ENCODE assay signal across 19 cellular contexts in the genomic region with DNA sequence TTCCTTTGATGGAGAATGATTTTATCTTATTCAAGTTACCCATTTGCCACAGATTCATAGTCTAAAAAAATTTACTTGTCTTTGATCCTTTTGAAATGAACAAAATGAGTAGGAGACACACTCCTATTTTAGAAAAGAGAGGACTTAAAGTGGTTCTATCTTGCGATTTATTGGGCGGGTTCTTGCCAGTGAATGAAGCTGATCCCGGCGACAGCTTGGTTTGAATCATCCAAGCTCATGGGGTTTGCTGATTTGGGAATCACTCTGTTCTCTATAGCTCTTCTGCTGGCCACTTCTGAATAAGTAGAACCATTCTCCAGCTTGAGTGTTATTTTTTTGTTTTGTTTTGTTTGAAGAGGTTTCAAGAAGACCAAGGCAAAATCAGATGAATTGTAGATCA.
"Had no signal": no experiment of that assay in that cellular context is flagged by ENCODE, and none has a peak within 500 bp of the region (broad histone marks: within the 10 kb centered on the region; RNA-seq: fewer than 3 reads in every experiment).

No MANE protein-coding gene starts in this region.

- H3K4me1 ChIP-seq: pancreas, right atrium auricular region, spleen, upper lobe of left lung had no signal

- H3K27ac ChIP-seq: neutrophil, pancreas, right atrium auricular region, sigmoid colon, spleen, stomach, upper lobe of left lung had no signal

- H3K27me3 ChIP-seq: dorsolateral prefrontal cortex, neutrophil, pancreas, right atrium auricular region, sigmoid colon, spleen, stomach, tibial artery, upper lobe of left lung had no signal

- ATAC-seq: left lobe of liver; mucosa of descending colon; natural killer cell treated with Interleukin-12 subunit alpha and Interleukin-12 subunit beta and Interleukin-15 and Interleukin-18, amount 100 ng/mL, for 72 hours; pancreas had no signal

- H3K4me3 ChIP-seq: dorsolateral prefrontal cortex, mucosa of descending colon, pancreas, right atrium auricular region, sigmoid colon, spleen, stomach, tibial artery, upper lobe of left lung had no signal

- DNase-seq: effector CD4-positive, alpha-beta T cell; kidney; mesenchymal stem cell; mucosa of descending colon; naive B cell; pancreas; sigmoid colon; spleen; stimulated activated CD4-positive, alpha-beta T cell treated with anti-CD3 and anti-CD28 coated beads, Interleukin-4, amount 100 ng/mL, for 1 hour; stimulated activated CD8-positive, alpha-beta memory T cell treated with anti-CD3 and anti-CD28 coated beads, Interleukin-4, amount 100 ng/mL, for 48 hours; stimulated activated naive CD4-positive, alpha-beta T cell treated with Interleukin-2 at 50 U/mL for 16 hours; stomach; tibial artery; upper lobe of left lung had no signal

- H3K9me3 ChIP-seq: mucosa of descending colon, neutrophil, pancreas, right atrium auricular region, sigmoid colon, spleen, stomach, tibial artery, upper lobe of left lung had no signal

- H3K36me3 ChIP-seq: neutrophil, pancreas, right atrium auricular region, sigmoid colon, spleen, stomach, upper lobe of left lung had no signal
